Comparison of ENCODE assay signal across 25 cellular contexts in genomic region chr20:61663521-61664425, GRCh38.
"Had no signal": no experiment of that assay in that cellular context is flagged by ENCODE, and none has a peak within 500 bp of the region (broad histone marks: within the 10 kb centered on the region; RNA-seq: fewer than 3 reads in every experiment).

No MANE protein-coding gene starts in this region.

- H3K4me3 Mint-ChIP-seq: activated CD4-positive, alpha-beta T cell treated with anti-CD3 and anti-CD28 coated beads for 36 hours; activated CD8-positive, alpha-beta T cell treated with anti-CD3 and anti-CD28 coated beads for 36 hours; activated naive CD4-positive, alpha-beta T cell treated with anti-CD3 and anti-CD28 coated beads, Interleukin-2, amount 50 U/mL, for 24 hours; activated T-cell treated with anti-CD3 and anti-CD28 coated beads, Interleukin-2, amount 50 U/mL, for 24 hours; activated T-helper 1 cell treated with anti-CD3 and anti-CD28 coated beads, Interleukin-12 subunit alpha, Interleukin-12 subunit beta, Interleukin-2, Interleukin-4 antibody, amounts not matched to agents 30 ng/mL and 10 ng/mL and 1 ng/mL, durations not matched to agents 14 hours and 24 hours and 36 hours had no signal

- H3K27ac Mint-ChIP-seq: activated CD4-positive, alpha-beta T cell treated with anti-CD3 and anti-CD28 coated beads for 36 hours; activated CD8-positive, alpha-beta T cell treated with anti-CD3 and anti-CD28 coated beads for 36 hours; activated naive CD4-positive, alpha-beta T cell treated with anti-CD3 and anti-CD28 coated beads, Interleukin-2, amount 50 U/mL, for 24 hours; activated T-cell treated with anti-CD3 and anti-CD28 coated beads, Interleukin-2, amount 50 U/mL, for 24 hours; activated T-helper 1 cell treated with anti-CD3 and anti-CD28 coated beads, Interleukin-12 subunit alpha, Interleukin-12 subunit beta, Interleukin-2, Interleukin-4 antibody, amounts not matched to agents 30 ng/mL and 10 ng/mL and 1 ng/mL, durations not matched to agents 14 hours and 24 hours and 36 hours had no signal

- FAIRE-seq: bronchial epithelial cell, K562 had no signal

- H3K36me3 ChIP-seq: SJCRH30 had no signal

- ATAC-seq: activated CD4-positive, alpha-beta T cell treated with anti-CD3 and anti-CD28 coated beads for 36 hours; activated CD8-positive, alpha-beta T cell treated with anti-CD3 and anti-CD28 coated beads for 36 hours had no signal

- H3K4me1 Mint-ChIP-seq: activated CD4-positive, alpha-beta T cell treated with anti-CD3 and anti-CD28 coated beads for 36 hours; activated naive CD4-positive, alpha-beta T cell treated with anti-CD3 and anti-CD28 coated beads, Interleukin-2, amount 50 U/mL, for 24 hours had no signal

- H3K36me3 Mint-ChIP-seq: activated naive CD4-positive, alpha-beta T cell treated with anti-CD3 and anti-CD28 coated beads, Interleukin-2, amount 50 U/mL, for 24 hours had no signal

- H3K27me3 Mint-ChIP-seq: activated CD4-positive, alpha-beta T cell treated with anti-CD3 and anti-CD28 coated beads for 36 hours; activated CD8-positive, alpha-beta T cell treated with anti-CD3 and anti-CD28 coated beads for 36 hours; activated naive CD4-positive, alpha-beta T cell treated with anti-CD3 and anti-CD28 coated beads, Interleukin-2, amount 50 U/mL, for 24 hours; activated T-cell treated with anti-CD3 and anti-CD28 coated beads, Interleukin-2, amount 50 U/mL, for 24 hours had no signal

- H3K4me2 ChIP-seq: SK-N-SH had no signal

- H3K4me3 ChIP-seq: K562, SJCRH30 had no signal

- H3K9me3 Mint-ChIP-seq: activated CD8-positive, alpha-beta T cell treated with anti-CD3 and anti-CD28 coated beads for 36 hours; activated naive CD4-positive, alpha-beta T cell treated with anti-CD3 and anti-CD28 coated beads, Interleukin-2, amount 50 U/mL, for 24 hours; activated T-cell treated with anti-CD3 and anti-CD28 coated beads, Interleukin-2, amount 50 U/mL, for 24 hours; activated T-helper 1 cell treated with anti-CD3 and anti-CD28 coated beads, Interleukin-12 subunit alpha, Interleukin-12 subunit beta, Interleukin-2, Interleukin-4 antibody, amounts not matched to agents 30 ng/mL and 10 ng/mL and 1 ng/mL, durations not matched to agents 14 hours and 24 hours and 36 hours had no signal

- H3K9me3 ChIP-seq: SJCRH30, SK-N-SH had no signal

- H3K4me1 ChIP-seq: SJCRH30 had no signal

- H3K9ac ChIP-seq: SK-N-SH had no signal

- H3K27ac ChIP-seq: SJCRH30, VCaP had no signal

- DNase-seq: activated CD4-positive, alpha-beta T cell treated with anti-CD3 and anti-CD28 coated beads for 36 hours; activated CD8-positive, alpha-beta memory T cell treated with anti-CD3 and anti-CD28 coated beads, Interleukin-2, amount 50 U/mL, for 4 hours; activated CD8-positive, alpha-beta T cell treated with anti-CD3 and anti-CD28 coated beads for 36 hours; activated effector memory CD4-positive, alpha-beta T cell treated with Interleukin-2 at 50 U/mL for 16 hours; activated naive CD4-positive, alpha-beta T cell; activated T-cell treated with anti-CD3 and anti-CD28 coated beads, Interleukin-2, amount 50 U/mL, for 24 hours; central memory CD4-positive, alpha-beta T cell; Karpas-422; NCI-H1105 treated with DMSO at 0.1 percent for 48 hours; NCI-H1436 treated with DMSO at 0.1 percent for 48 hours; NCI-H187; NCI-H2081 treated with DMSO at 0.1 percent for 48 hours; NCI-H2171; NCI-H226; NCI-H526; NCI-H82; Right ventricle myocardium superior; SJCRH30; SK-N-SH; T-helper 1 cell had no signal
